In genomic region chr6:89610149-89610642, GRCh38 we compare ENCODE assay signal across 8 cellular contexts. TPM values are rescaled to one million over a fixed set of nuclear protein-coding genes. Genes with fewer than 3 reads are reported as not detected.
DNase-seq lines count a peak whose midpoint lies in the region; ATAC-seq and TF ChIP-seq lines count a peak whose summit lies in the region.

No MANE protein-coding gene starts in this region.

- peak; percentile 94 for TF ChIP-seq CTCF in activated CD8-positive, alpha-beta T cell treated with anti-CD3 and anti-CD28 coated beads for 36 hours (IDR thresholded peaks at IDR 0.05)

- DNase-seq in GM04504 (ENCODE audit: low read depth) (peak; percentile 3), NCI-H748 (lab: John Stamatoyannopoulos, UW; ENCODE audit: unreplicated experiment) (peak; percentile 68), midbrain (lab: John Stamatoyannopoulos, UW) (peak; percentile 22)
- peak; percentile 90 for DNase-seq in activated CD8-positive, alpha-beta T cell treated with anti-CD3 and anti-CD28 coated beads for 36 hours
- peak; percentile 71 for DNase-seq in effector CD8-positive, alpha-beta T cell (lab: John Stamatoyannopoulos, UW)
- DNase-seq in stimulated activated CD8-positive, alpha-beta memory T cell treated with anti-CD3 and anti-CD28 coated beads, Interleukin-7, amount 100 ng/mL, for 24 hours (ENCODE audit: low read depth), result peak; percentile 65

- ATAC-seq in HG02678 (IDR thresholded peaks at IDR 0.05; ENCODE audit: unreplicated experiment) (peak; percentile 66), GM21717 (IDR thresholded peaks at IDR 0.05; ENCODE audit: unreplicated experiment) (no peak)
- peak; percentile 95 for ATAC-seq in activated CD8-positive, alpha-beta T cell treated with anti-CD3 and anti-CD28 coated beads for 36 hours

- H3K27me3 Mint-ChIP-seq in activated CD8-positive, alpha-beta T cell treated with anti-CD3 and anti-CD28 coated beads for 36 hours, result no peaks in the 10 kb centered on the region

- CTCF ChIA-PET in activated CD8-positive, alpha-beta T cell treated with anti-CD3 and anti-CD28 coated beads for 36 hours (lab: Charles Lee), result interaction anchor here (0.6 to 6.4 kb wide), 20 partner anchors 8 to 244 kb away, joined by 3 to 78 read pairs (median 5); partner anchors contain the start of genes ANKRD6 and LYRM2

- no peak overlapping the region for H3K4me3 Mint-ChIP-seq in activated CD8-positive, alpha-beta T cell treated with anti-CD3 and anti-CD28 coated beads for 36 hours

- H3K9me3 Mint-ChIP-seq in activated CD8-positive, alpha-beta T cell treated with anti-CD3 and anti-CD28 coated beads for 36 hours, result no peaks in the 10 kb centered on the region

- intact Hi-C loops in activated CD8-positive, alpha-beta T cell treated with anti-CD3 and anti-CD28 coated beads for 36 hours (cut with micrococcal nuclease), result loop anchor here (1.0 to 5.0 kb wide), 2 partner anchors 178 to 243 kb away; no protein-coding TSS in a partner anchor

- H3K27ac Mint-ChIP-seq in activated CD8-positive, alpha-beta T cell treated with anti-CD3 and anti-CD28 coated beads for 36 hours, result no peak overlapping the region

- H3K36me3 Mint-ChIP-seq in activated CD8-positive, alpha-beta T cell treated with anti-CD3 and anti-CD28 coated beads for 36 hours (ENCODE audit: low read depth), result no peaks in the 10 kb centered on the region

- POLR2A ChIA-PET in activated CD8-positive, alpha-beta T cell treated with anti-CD3 and anti-CD28 coated beads for 36 hours (lab: Charles Lee), result interaction anchor here (1.0 kb wide), 1 partner anchor 197 kb away, joined by 3 read pairs; no protein-coding TSS in a partner anchor

- H3K4me1 Mint-ChIP-seq in activated CD8-positive, alpha-beta T cell treated with anti-CD3 and anti-CD28 coated beads for 36 hours (ENCODE audit: low read depth), result peaks cover 5% of the 10 kb centered on the region

RNA-seq across cellular contexts. Expression of gene LYRM2, which starts 28.4 kb away (rescaled TPM):
- total RNA-seq in activated CD8-positive, alpha-beta T cell treated with anti-CD3 and anti-CD28 coated beads for 36 hours, result 10 to 100 TPM; 23.6 to 23.7 TPM

Comparison
In these comparisons a context has a peak if more than half of its experiments do, and no peak if none do; other contexts are left out.
1. DNase-seq: peak in every context shown above with its lines; median percentile 90 in activated CD8-positive, alpha-beta T cell treated with anti-CD3 and anti-CD28 coated beads for 36 hours; 71 in effector CD8-positive, alpha-beta T cell; 68 in NCI-H748; 65 in stimulated activated CD8-positive, alpha-beta memory T cell treated with anti-CD3 and anti-CD28 coated beads, Interleukin-7, amount 100 ng/mL, for 24 hours; 22 in midbrain; 3 in GM04504.